ENCODE assay signal across 7 cellular contexts in the genomic region with DNA sequence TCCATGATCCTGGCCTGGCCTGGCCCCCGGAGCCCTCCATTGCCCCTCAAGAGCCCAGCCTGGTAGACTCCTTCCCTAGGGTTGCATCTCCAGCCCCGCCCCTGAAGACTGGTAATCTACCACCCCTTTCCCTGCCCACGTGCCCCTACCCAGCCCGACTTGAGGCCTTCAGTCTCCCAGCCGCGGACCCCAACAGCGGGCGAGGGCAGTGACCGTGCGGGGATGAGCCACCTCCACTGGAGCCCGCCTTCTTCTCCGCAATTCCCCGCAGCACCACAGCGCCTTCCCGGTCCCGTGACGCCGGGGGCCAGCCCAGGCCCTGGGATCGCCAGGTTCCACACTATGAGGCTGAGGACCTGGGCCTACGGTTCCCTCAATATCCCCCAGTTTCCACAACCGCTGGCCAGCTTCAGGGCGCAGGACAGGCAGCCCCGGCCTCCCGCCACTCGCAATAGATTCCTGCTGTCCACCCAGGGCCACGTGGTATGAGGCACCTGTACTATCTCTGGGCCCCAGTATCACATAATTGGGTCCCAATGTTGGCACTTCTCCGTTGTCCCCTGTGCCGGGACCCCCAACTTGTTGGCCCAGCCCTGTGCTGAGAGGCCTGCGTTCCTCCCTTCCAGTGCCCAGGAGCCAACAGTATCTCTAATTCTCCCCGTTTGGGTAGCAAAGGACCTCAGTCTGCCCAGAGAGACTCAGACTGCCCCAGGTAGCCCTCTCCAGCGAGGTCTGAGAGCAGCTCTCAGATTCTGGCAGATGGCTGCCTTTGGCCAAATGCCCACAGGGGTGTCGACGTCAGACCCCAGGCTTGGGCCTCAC. TPM values are rescaled to one million over a fixed set of nuclear protein-coding genes. Genes with fewer than 3 reads are reported as not detected.
A peak's percentile ranks its signal among the peaks of the same experiment; 100 is the strongest.
DNase-seq lines count a peak whose midpoint lies in the region; ATAC-seq and TF ChIP-seq lines count a peak whose summit lies in the region.

No MANE protein-coding gene starts in this region.

- H3K36me3 Mint-ChIP-seq in activated CD8-positive, alpha-beta T cell treated with anti-CD3 and anti-CD28 coated beads, Interleukin-2, amount 10 ng/mL, durations not matched to agents 7 days and 5 days (ENCODE audit: low read depth), result no peaks in the 10 kb centered on the region

- CTCF ChIA-PET in HEK293 (lab: Yijun Ruan, JAX), result interaction anchor here (0.6 to 0.7 kb wide), 2 partner anchors 12 to 1129 kb away, joined by 3 read pairs; no protein-coding TSS in a partner anchor
- CTCF ChIA-PET in activated CD8-positive, alpha-beta T cell treated with anti-CD3 and anti-CD28 coated beads, Interleukin-2, amount 10 ng/mL, durations not matched to agents 7 days and 5 days (lab: Charles Lee), result no interaction called here
- CTCF ChIA-PET in OCI-LY7 (lab: Charles Lee; ENCODE audit: unreplicated experiment), result no interaction called here

- no peaks in the 10 kb centered on the region for H3K9me3 Mint-ChIP-seq in activated CD8-positive, alpha-beta T cell treated with anti-CD3 and anti-CD28 coated beads, Interleukin-2, amount 10 ng/mL, durations not matched to agents 7 days and 5 days (ENCODE audit: insufficient read depth)

- no peak for ATAC-seq in activated CD8-positive, alpha-beta T cell treated with anti-CD3 and anti-CD28 coated beads, Interleukin-2, amount 10 ng/mL, durations not matched to agents 7 days and 5 days
- ATAC-seq in gastrocnemius medialis, result no peak

- H3K4me3 ChIP-seq in HEK293 (ENCODE audit: low read depth, low read length), result no peak overlapping the region
- peak overlapping the region; percentile 78 for H3K4me3 ChIP-seq in iPS-18a (ENCODE audit: low read length)
- peak overlapping the region in 1 of 4 donors; percentile 19 for H3K4me3 ChIP-seq in gastrocnemius medialis
- H3K4me3 ChIP-seq in OCI-LY7 (ENCODE audit: low read depth, low read length, poor library complexity, severe bottlenecking), result no peak overlapping the region

- no peak overlapping the region for H3K27ac Mint-ChIP-seq in activated CD8-positive, alpha-beta T cell treated with anti-CD3 and anti-CD28 coated beads, Interleukin-2, amount 10 ng/mL, durations not matched to agents 7 days and 5 days

- no peak overlapping the region for H2AFZ ChIP-seq in OCI-LY7 (ENCODE audit: low read length)

- no peak overlapping the region for H3K9ac ChIP-seq in iPS-18a (ENCODE audit: low read length)

- no peak overlapping the region for H3K4me2 ChIP-seq in OCI-LY7 (ENCODE audit: low read length)

- H3K4me1 Mint-ChIP-seq in activated CD8-positive, alpha-beta T cell treated with anti-CD3 and anti-CD28 coated beads, Interleukin-2, amount 10 ng/mL, durations not matched to agents 7 days and 5 days (ENCODE audit: low read depth), result peaks cover 3% of the 10 kb centered on the region

- no peaks in the 10 kb centered on the region for H3K4me1 ChIP-seq in HEK293 (ENCODE audit: control insufficient read depth, insufficient read depth, low read length)
- peaks cover 11% of the 10 kb centered on the region for H3K4me1 ChIP-seq in iPS-18a (ENCODE audit: control insufficient read depth, low read depth, low read length)
- H3K4me1 ChIP-seq in gastrocnemius medialis, result peaks cover 0 to 3% of the 10 kb centered on the region in 2 donors
- no peaks in the 10 kb centered on the region for H3K4me1 ChIP-seq in OCI-LY7 (ENCODE audit: insufficient read depth, low read length, poor library complexity, severe bottlenecking)

- no peak for TF ChIP-seq POLR2A in gastrocnemius medialis (IDR thresholded peaks at IDR 0.05)

- no peak overlapping the region for H3K27ac ChIP-seq in HEK293 (ENCODE audit: extremely low read depth, low read depth, low read length)
- H3K27ac ChIP-seq in iPS-18a (ENCODE audit: low read length), result no peak overlapping the region
- H3K27ac ChIP-seq in gastrocnemius medialis, result no peak overlapping the region
- no peak overlapping the region for H3K27ac ChIP-seq in OCI-LY7 (ENCODE audit: low read depth, low read length, poor library complexity, severe bottlenecking)

- no peaks in the 10 kb centered on the region for H3K9me2 ChIP-seq in OCI-LY7 (ENCODE audit: insufficient read depth, low read length)

- TF ChIP-seq CTCF in HEK293 (tag by site-specific recombination; IDR thresholded peaks at IDR 0.05) (no peak), gastrocnemius medialis (IDR thresholded peaks at IDR 0.05 in 4 of 5, conservative IDR thresholded peaks at IDR 0.05 in 1 of 5) (no peak), OCI-LY7 (conservative IDR thresholded peaks at IDR 0.05; ENCODE audit: low read length) (no peak)

- intact Hi-C loops in gastrocnemius medialis (cut with DNase I; ENCODE audit: low total_unique reads), result no loop called here
- intact Hi-C loops in OCI-LY7 (cut with micrococcal nuclease; ENCODE audit: unreplicated experiment), result no loop called here

- H3K27me3 ChIP-seq in iPS-18a (ENCODE audit: control insufficient read depth, insufficient read depth, low read length), result peaks cover 7% of the 10 kb centered on the region
- peaks cover 37 to 68% (median 55%) of the 10 kb centered on the region in 3 donors for H3K27me3 ChIP-seq in gastrocnemius medialis

- H3K9me3 ChIP-seq in HEK293 (ENCODE audit: control insufficient read depth, insufficient read depth, low read depth, low read length) (no peaks in the 10 kb centered on the region), iPS-18a (ENCODE audit: control insufficient read depth, low read depth, low read length) (no peaks in the 10 kb centered on the region), gastrocnemius medialis (no peaks in the 10 kb centered on the region), OCI-LY7 (ENCODE audit: low read length) (no peaks in the 10 kb centered on the region)

- peaks cover 24% of the 10 kb centered on the region for H3K27me3 Mint-ChIP-seq in activated CD8-positive, alpha-beta T cell treated with anti-CD3 and anti-CD28 coated beads, Interleukin-2, amount 10 ng/mL, durations not matched to agents 7 days and 5 days (ENCODE audit: low read depth)

- BruUV-seq in OCI-LY7 (replicated peaks; lab: Mats Ljungman, UMichigan), result no TSS peak

- H4K20me1 ChIP-seq in OCI-LY7 (ENCODE audit: insufficient read depth, low read length), result no peaks in the 10 kb centered on the region

- POLR2A ChIA-PET in HEK293 (lab: Yijun Ruan, JAX) (no interaction called here), OCI-LY7 (lab: Charles Lee) (no interaction called here)
- POLR2A ChIA-PET in activated CD8-positive, alpha-beta T cell treated with anti-CD3 and anti-CD28 coated beads, Interleukin-2, amount 10 ng/mL, durations not matched to agents 7 days and 5 days (lab: Charles Lee), result no interaction called here

- H3K79me2 ChIP-seq in OCI-LY7 (ENCODE audit: insufficient read depth, low read depth, low read length), result no peaks in the 10 kb centered on the region

- in situ Hi-C loops in gastrocnemius medialis (cut with MboI; ENCODE audit: low sequenced_read_pairs in 4 of 4), result no loop called here

- DNase-seq in activated CD8-positive, alpha-beta T cell treated with anti-CD3 and anti-CD28 coated beads, Interleukin-2, amount 10 ng/mL, durations not matched to agents 7 days and 5 days, result peak; percentile 18
- DNase-seq in gastrocnemius medialis (peak; percentile 3 to 13), NCI-H2081 treated with DMSO at 0.1 percent for 48 hours (lab: John Stamatoyannopoulos, UW) (no peak), OCI-LY7 (ENCODE audit: low spot score) (no peak), NCI-H2107 (lab: John Stamatoyannopoulos, UW) (no peak)

- no peak overlapping the region for H3K4me3 Mint-ChIP-seq in activated CD8-positive, alpha-beta T cell treated with anti-CD3 and anti-CD28 coated beads, Interleukin-2, amount 10 ng/mL, durations not matched to agents 7 days and 5 days

- H3K36me3 ChIP-seq in HEK293 (ENCODE audit: control insufficient read depth in 2 of 2, insufficient read depth in 1 of 2, low read length in 2 of 2) (no peaks in the 10 kb centered on the region), iPS-18a (ENCODE audit: control insufficient read depth, low read depth, low read length) (peaks cover 7% of the 10 kb centered on the region), gastrocnemius medialis (no peaks in the 10 kb centered on the region), OCI-LY7 (ENCODE audit: insufficient read depth, low read length) (no peaks in the 10 kb centered on the region)

TF ChIP-seq in HEK293, 187 proteins besides CTCF, POLR2A, EP300 and RAD21 (continues in another document):
- TF ChIP-seq ZNF747 (tag by site-specific recombination; IDR thresholded peaks at IDR 0.05) (no peak), SCRT1 (tag by site-specific recombination; IDR thresholded peaks at IDR 0.05; ENCODE audit: borderline replicate concordance) (no peak), ZNF133 (tag by site-specific recombination; IDR thresholded peaks at IDR 0.05) (no peak), ZNF155 (tag by site-specific recombination; IDR thresholded peaks at IDR 0.05) (no peak), ZNF792 (tag by site-specific recombination; IDR thresholded peaks at IDR 0.05) (no peak)
- TF ChIP-seq, protein P1, sequence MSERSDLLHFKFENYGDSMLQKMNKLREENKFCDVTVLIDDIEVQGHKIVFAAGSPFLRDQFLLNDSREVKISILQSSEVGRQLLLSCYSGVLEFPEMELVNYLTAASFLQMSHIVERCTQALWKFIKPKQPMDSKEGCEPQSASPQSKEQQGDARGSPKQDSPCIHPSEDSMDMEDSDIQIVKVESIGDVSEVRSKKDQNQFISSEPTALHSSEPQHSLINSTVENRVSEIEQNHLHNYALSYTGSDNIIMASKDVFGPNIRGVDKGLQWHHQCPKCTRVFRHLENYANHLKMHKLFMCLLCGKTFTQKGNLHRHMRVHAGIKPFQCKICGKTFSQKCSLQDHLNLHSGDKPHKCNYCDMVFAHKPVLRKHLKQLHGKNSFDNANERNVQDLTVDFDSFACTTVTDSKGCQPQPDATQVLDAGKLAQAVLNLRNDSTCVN (tag by site-specific recombination; optimal IDR thresholded peaks at IDR 0.05), result no peak

RNA-seq across cellular contexts. Expression of a gene that starts 1.1 kb away (rescaled TPM):
- total RNA-seq in activated CD8-positive, alpha-beta T cell treated with anti-CD3 and anti-CD28 coated beads, Interleukin-2, amount 10 ng/mL, durations not matched to agents 7 days and 5 days, result not detected
- total RNA-seq in gastrocnemius medialis (not detected), OCI-LY7 (2022) (not detected in 2 replicates)
- total RNA-seq in OCI-LY7 (2014; rRNA removed; shearing (Covaris generic)), result not detected in 2 replicates

RNA-seq across cellular contexts. Expression of a gene that starts 21.4 kb away (rescaled TPM):
- total RNA-seq in activated CD8-positive, alpha-beta T cell treated with anti-CD3 and anti-CD28 coated beads, Interleukin-2, amount 10 ng/mL, durations not matched to agents 7 days and 5 days, result 1 to 10 TPM in 1 of 2 experiments, under 1 TPM in 1; 0.55 to 1.0 TPM
- total RNA-seq in gastrocnemius medialis (1 to 10 TPM in 1 of 4 donors, under 1 TPM in 3; 0.36 to 1.0 (median 0.69) TPM), OCI-LY7 (2022) (1.5 and 2.1 TPM in 2 replicates)
- total RNA-seq in OCI-LY7 (2014; rRNA removed; shearing (Covaris generic)), result 0.25 and 0.31 TPM in 2 replicates

Comparison
In these comparisons a context has a peak if more than half of its experiments do, and no peak if none do; other contexts are left out.
1. DNase-seq: peak in activated CD8-positive, alpha-beta T cell treated with anti-CD3 and anti-CD28 coated beads, Interleukin-2, amount 10 ng/mL, durations not matched to agents 7 days and 5 days (single experiment) and gastrocnemius medialis (2 of 2); none in NCI-H2081 treated with DMSO at 0.1 percent for 48 hours (single experiment), OCI-LY7 (single experiment) and NCI-H2107 (single experiment).